In genomic region chr2:235740821-235741220, GRCh38 we compare ENCODE assay signal across 8 cellular contexts.
DNase-seq lines count a peak whose midpoint lies in the region; ATAC-seq, FAIRE-seq and TF ChIP-seq lines count a peak whose summit lies in the region.

No MANE protein-coding gene starts in this region.

- no peaks in the 10 kb centered on the region for H3K27me3 Mint-ChIP-seq in T-helper 2 cell treated with Interferon-gamma antibody and Interleukin-4, amounts not matched to agents 5 μg/mL and 100 μg/mL, for 36 hours (ENCODE audit: low read depth)

- peak; percentile 62 to 73; a peak in 3 of 6 replicates for ATAC-seq in A549

- TF ChIP-seq CTCF in A549 (IDR thresholded peaks at IDR 0.05): peak; percentile 44
- peak; percentile 43 for TF ChIP-seq CTCF in OCI-LY7 (conservative IDR thresholded peaks at IDR 0.05; ENCODE audit: low read length)
- peak; percentile 4 for TF ChIP-seq CTCF in fibroblast of the aortic adventitia (IDR thresholded peaks at IDR 0.05; ENCODE audit: insufficient read depth, low read length)
- peak in 2 of 6 experiments; percentile 30 to 42 for TF ChIP-seq CTCF in Peyer's patch (IDR thresholded peaks at IDR 0.05)

- no peaks in the 10 kb centered on the region for H3K4me1 Mint-ChIP-seq in T-helper 2 cell treated with Interferon-gamma antibody and Interleukin-4, amounts not matched to agents 5 μg/mL and 100 μg/mL, for 36 hours (ENCODE audit: low read depth)

- H3K36me3 Mint-ChIP-seq in T-helper 2 cell treated with Interferon-gamma antibody and Interleukin-4, amounts not matched to agents 5 μg/mL and 100 μg/mL, for 36 hours (ENCODE audit: low read depth): no peaks in the 10 kb centered on the region

- no peaks in the 10 kb centered on the region for H3K9me3 Mint-ChIP-seq in T-helper 2 cell treated with Interferon-gamma antibody and Interleukin-4, amounts not matched to agents 5 μg/mL and 100 μg/mL, for 36 hours

- H3K9me3 ChIP-seq in A549 (no peaks in the 10 kb centered on the region), OCI-LY7 (ENCODE audit: low read length) (no peaks in the 10 kb centered on the region), Peyer's patch (no peaks in the 10 kb centered on the region)

- H3K4me3 Mint-ChIP-seq in T-helper 2 cell treated with Interferon-gamma antibody and Interleukin-4, amounts not matched to agents 5 μg/mL and 100 μg/mL, for 36 hours: no peak overlapping the region

- no peaks in the 10 kb centered on the region for H4K20me1 ChIP-seq in OCI-LY7 (ENCODE audit: insufficient read depth, low read length)

- intact Hi-C loops in OCI-LY7 (cut with micrococcal nuclease; ENCODE audit: unreplicated experiment): no loop called here

- H3K27ac Mint-ChIP-seq in T-helper 2 cell treated with Interferon-gamma antibody and Interleukin-4, amounts not matched to agents 5 μg/mL and 100 μg/mL, for 36 hours: no peak overlapping the region

- 61% methylated on average over 9 of the region's 9 CpGs for WGBS in A549 (ENCODE audit: missing lambda C conversion rate)

- H3K4me3 ChIP-seq in A549 (no peak overlapping the region), H7 (ENCODE audit: insufficient read depth, low read depth, low read length) (no peak overlapping the region), OCI-LY7 (ENCODE audit: low read depth, low read length, poor library complexity, severe bottlenecking) (no peak overlapping the region), fibroblast of the aortic adventitia (ENCODE audit: low read depth, low read length) (no peak overlapping the region), Peyer's patch (no peak overlapping the region)

- no peak overlapping the region for H3K4me2 ChIP-seq in A549
- no peak overlapping the region for H3K4me2 ChIP-seq in OCI-LY7 (ENCODE audit: low read length)

- CTCF ChIA-PET in A549 (lab: Yijun Ruan, JAX): interaction anchor here (0.7 to 11.9 kb wide), 6 partner anchors 10 to 375 kb away, joined by 3 to 190 read pairs (median 6); no protein-coding TSS in a partner anchor
- CTCF ChIA-PET in OCI-LY7 (lab: Charles Lee; ENCODE audit: unreplicated experiment): no interaction called here

- H3K27ac ChIP-seq in A549: no peak overlapping the region
- H3K27ac ChIP-seq in OCI-LY7 (ENCODE audit: low read depth, low read length, poor library complexity, severe bottlenecking): no peak overlapping the region
- H3K27ac ChIP-seq in Peyer's patch: no peak overlapping the region

- H3K4me1 ChIP-seq in A549 (no peaks in the 10 kb centered on the region; the same call in 2 of the 3 replicates), OCI-LY7 (ENCODE audit: insufficient read depth, low read length, poor library complexity, severe bottlenecking) (no peaks in the 10 kb centered on the region), Peyer's patch (no peaks in the 10 kb centered on the region)

- TF ChIP-seq EP300 in A549 (IDR thresholded peaks at IDR 0.05): no peak

- BruUV-seq in OCI-LY7 (replicated peaks; lab: Mats Ljungman, UMichigan): no TSS peak

- H3K36me3 ChIP-seq in H7 (replicated peaks; ENCODE audit: control insufficient read depth, insufficient read depth, low read length): no peaks in the 10 kb centered on the region; the same call in 1 of the 2 replicates
- H3K36me3 ChIP-seq in OCI-LY7 (ENCODE audit: insufficient read depth, low read length): no peaks in the 10 kb centered on the region
- peaks cover 0 to 27% (median 0%) of the 10 kb centered on the region in 3 donors for H3K36me3 ChIP-seq in Peyer's patch

- H3K79me2 ChIP-seq in OCI-LY7 (ENCODE audit: insufficient read depth, low read depth, low read length): no peaks in the 10 kb centered on the region

- POLR2A ChIA-PET in A549 (lab: Yijun Ruan, JAX) (no interaction called here), OCI-LY7 (lab: Charles Lee) (no interaction called here)

- TF ChIP-seq POLR2A in A549 (IDR thresholded peaks at IDR 0.05; ENCODE audit: low read length) (no peak), Peyer's patch (IDR thresholded peaks at IDR 0.05) (no peak)

- DNase-seq in A549 (ENCODE audit: low read depth in 1 of 2, low spot score in 1 of 2) (peak; percentile 13 to 22), H7 (peak; percentile 85), OCI-LY7 (ENCODE audit: low spot score) (no peak), fibroblast of the aortic adventitia (ENCODE audit: low read depth) (no peak), HPDE6-E6E7 (ENCODE audit: extremely low spot score) (no peak), T-helper 1 cell (no peak), Peyer's patch (no peak)
- DNase-seq in T-helper 2 cell treated with Interferon-gamma antibody and Interleukin-4, amounts not matched to agents 5 μg/mL and 100 μg/mL, for 36 hours (ENCODE audit: low spot score): no peak

- H3K27me3 ChIP-seq in H7 (ENCODE audit: control insufficient read depth, insufficient read depth, low read length): no peaks in the 10 kb centered on the region
- no peaks in the 10 kb centered on the region for H3K27me3 ChIP-seq in Peyer's patch

- no peak for FAIRE-seq in A549 (lab: Jason Lieb, UNC)

- H3K9me2 ChIP-seq in OCI-LY7 (ENCODE audit: insufficient read depth, low read length): no peaks in the 10 kb centered on the region

- peak; percentile 48 to 52; a peak in 4 of 5 replicates for TF ChIP-seq RAD21 in A549 (conservative IDR thresholded peaks at IDR 0.05 in 1 of 2, IDR thresholded peaks at IDR 0.05 in 1 of 2)

- H2AFZ ChIP-seq in OCI-LY7 (ENCODE audit: low read length): no peak overlapping the region

TF ChIP-seq in A549, 52 proteins besides CTCF, POLR2A, EP300 and RAD21:
- TF ChIP-seq SMC3 (IDR thresholded peaks at IDR 0.05) (peak; percentile 39; the same call in 2 of the 3 replicates), HDAC2 (IDR thresholded peaks at IDR 0.05) (no peak), HOXA7 (CRISPR knock-in tag; IDR thresholded peaks at IDR 0.05) (no peak)
TF ChIP-seq in A549: peak in this region for 1.

Comparison
In these comparisons a context has a peak if more than half of its experiments do, and no peak if none do; other contexts are left out.
1. DNase-seq: peak in A549 (2 of 2) and H7 (single experiment); none in OCI-LY7 (single experiment), fibroblast of the aortic adventitia (single experiment), HPDE6-E6E7 (single experiment), T-helper 1 cell (0 of 5), Peyer's patch (0 of 3) and T-helper 2 cell treated with Interferon-gamma antibody and Interleukin-4, amounts not matched to agents 5 μg/mL and 100 μg/mL, for 36 hours (single experiment).